Comparison of ENCODE assay signal across 1 cellular context in genomic region chr11:35165416-35166368, GRCh38.
A peak's percentile ranks its signal among the peaks of the same experiment; 100 is the strongest.
TF ChIP-seq lines count a peak whose summit lies in the region.

No MANE protein-coding gene starts in this region.

TF ChIP-seq in GM12878, 131 proteins besides CTCF, POLR2A, EP300 and RAD21 (continued from another document and continues in another):
- TF ChIP-seq E2F8 (IDR thresholded peaks at IDR 0.05; ENCODE audit: low read depth, partially characterized antibody) (no peak), EZH2 (IDR thresholded peaks at IDR 0.05; ENCODE audit: borderline replicate concordance, control insufficient read depth, low read depth, low read length) (no peak), RELB (IDR thresholded peaks at IDR 0.05; ENCODE audit: low read depth) (peak; percentile 38; the same call in 1 of the 2 replicates), MEF2B (IDR thresholded peaks at IDR 0.05; ENCODE audit: partially characterized antibody, poor library complexity, severe bottlenecking) (peak; percentile 72), CREB1 (IDR thresholded peaks at IDR 0.05; ENCODE audit: low read depth) (peak; percentile 41; the same call in 1 of the 2 replicates), IKZF2 (IDR thresholded peaks at IDR 0.05) (peak; percentile 26 to 43; a peak in 2 of 4 replicates), ZNF384 (IDR thresholded peaks at IDR 0.05; ENCODE audit: borderline replicate concordance, low read depth, low read length) (peak; percentile 88), BCL11A (IDR thresholded peaks at IDR 0.05; ENCODE audit: low read depth, low read length) (peak; percentile 32; the same call in 1 of the 2 replicates), POU2F2 (IDR thresholded peaks at IDR 0.05; ENCODE audit: borderline replicate concordance, low read depth, low read length) (no peak), CREM (IDR thresholded peaks at IDR 0.05; ENCODE audit: low read depth) (peak; percentile 39; the same call in 1 of the 2 replicates), REST (IDR thresholded peaks at IDR 0.05; ENCODE audit: low read depth, low read length) (0 out of 2 replicates have a peak, but pooled peaks have one; percentile 19), BHLHE40 (IDR thresholded peaks at IDR 0.05; ENCODE audit: borderline replicate concordance in 1 of 2, low read depth in 2 of 2, low read length in 1 of 2) (peak; percentile 39 to 61; a peak in 3 of 4 replicates), MTA3 (IDR thresholded peaks at IDR 0.05; ENCODE audit: borderline replicate concordance, low read length) (peak; percentile 74; the same call in 1 of the 2 replicates), KDM1A (IDR thresholded peaks at IDR 0.05; ENCODE audit: borderline replicate concordance) (no peak), SMC3 (IDR thresholded peaks at IDR 0.05; ENCODE audit: borderline replicate concordance, low read length) (0 out of 2 replicates have a peak, but pooled peaks have one; percentile 4), PAX8 (IDR thresholded peaks at IDR 0.05) (no peak), BMI1 (IDR thresholded peaks at IDR 0.05; ENCODE audit: borderline replicate concordance) (peak; percentile 99), ATF7 (IDR thresholded peaks at IDR 0.05; ENCODE audit: low read depth) (peak; percentile 69), SMARCA5 (IDR thresholded peaks at IDR 0.05) (0 out of 2 replicates have a peak, but pooled peaks have one; percentile 36), PKNOX1 (IDR thresholded peaks at IDR 0.05) (peak; percentile 78), MEF2A (IDR thresholded peaks at IDR 0.05; ENCODE audit: insufficient read depth, low read depth, low read length) (peak; percentile 84), IRF4 (IDR thresholded peaks at IDR 0.05; ENCODE audit: low read depth, low read length) (0 out of 2 replicates have a peak, but pooled peaks have one; percentile 60), SRF (IDR thresholded peaks at IDR 0.05; ENCODE audit: low read depth in 2 of 2, low read length in 2 of 2) (peak; percentile 64 to 94), CUX1 (IDR thresholded peaks at IDR 0.05; ENCODE audit: insufficient replicate concordance, low read depth, low read length) (peak; percentile 99), CEBPB (IDR thresholded peaks at IDR 0.05; ENCODE audit: borderline replicate concordance in 1 of 2, low read depth in 2 of 2, low read length in 2 of 2) (0 out of 4 replicates have a peak, but pooled peaks of 1 of the 2 experiments have one; percentile 23), POLR2AphosphoS5 (IDR thresholded peaks at IDR 0.05; ENCODE audit: low read length) (peak; percentile 63; the same call in 1 of the 2 replicates), BCL3 (IDR thresholded peaks at IDR 0.05; ENCODE audit: borderline replicate concordance, insufficient read depth, low read depth, low read length, poor library complexity, severe bottlenecking) (peak; percentile 56), SP1 (IDR thresholded peaks at IDR 0.05; ENCODE audit: low read depth, low read length) (peak; percentile 80), ATF2 (IDR thresholded peaks at IDR 0.05; ENCODE audit: low read length) (peak; percentile 85), MXI1 (IDR thresholded peaks at IDR 0.05; ENCODE audit: low read depth, low read length) (peak; percentile 72), PAX5 (IDR thresholded peaks at IDR 0.05; ENCODE audit: borderline replicate concordance, low read depth, low read length) (peak; percentile 48; the same call in 1 of the 2 replicates), NFIC (IDR thresholded peaks at IDR 0.05; ENCODE audit: low read depth, low read length) (peak; percentile 89), GABPA (IDR thresholded peaks at IDR 0.05; ENCODE audit: low read depth) (peak; percentile 66; the same call in 1 of the 2 replicates), NR2C2 (IDR thresholded peaks at IDR 0.05; ENCODE audit: borderline replicate concordance, control insufficient read depth, insufficient read length, low read depth) (no peak), CBFB (IDR thresholded peaks at IDR 0.05; ENCODE audit: low read depth) (peak; percentile 80), FOXM1 (IDR thresholded peaks at IDR 0.05; ENCODE audit: low read depth, low read length) (peak; percentile 83), NFYA (IDR thresholded peaks at IDR 0.05; ENCODE audit: borderline replicate concordance, low read depth, low read length) (no peak), MYC (IDR thresholded peaks at IDR 0.05; ENCODE audit: insufficient read depth, insufficient read length, insufficient replicate concordance, low read length, severe bottlenecking) (no peak), RUNX3 (IDR thresholded peaks at IDR 0.05; ENCODE audit: low read length) (peak; percentile 98), ETV6 (conservative IDR thresholded peaks at IDR 0.05 in 1 of 2, IDR thresholded peaks at IDR 0.05 in 1 of 2; ENCODE audit: borderline replicate concordance in 1 of 2, low read depth in 1 of 2) (peak in 1 of 2 experiments; percentile 27; a peak in 1 of 4 replicates), ZBED1 (IDR thresholded peaks at IDR 0.05; ENCODE audit: borderline replicate concordance) (no peak), ZNF207 (IDR thresholded peaks at IDR 0.05; ENCODE audit: borderline replicate concordance) (no peak)
